ENCODE assay signal across 25 cellular contexts in genomic region chr2:216086207-216086893, GRCh38. TPM values are rescaled to one million over a fixed set of nuclear protein-coding genes. Genes with fewer than 3 reads are reported as not detected.
DNase-seq lines count a peak whose midpoint lies in the region; ATAC-seq and TF ChIP-seq lines count a peak whose summit lies in the region.
"Had no signal": no experiment of that assay in that cellular context is flagged by ENCODE, and none has a peak within 500 bp of the region (broad histone marks: within the 10 kb centered on the region; RNA-seq: fewer than 3 reads in every experiment).

No MANE protein-coding gene starts in this region.

- intact Hi-C loops in thyroid gland (cut with DNase I): no loop called here

- H2AFZ ChIP-seq in MM.1S (ENCODE audit: low read length): no peak overlapping the region

- H3K9ac ChIP-seq in MM.1S (ENCODE audit: low read length): no peak overlapping the region
- H3K9ac ChIP-seq: SK-N-SH had no signal

- peaks cover 66% of the 10 kb centered on the region for H3K4me1 Mint-ChIP-seq in activated T-cell treated with anti-CD3 and anti-CD28 coated beads, Interleukin-2, amount 50 U/mL, for 24 hours (ENCODE audit: low read depth)
- peaks cover 38 to 48% of the 10 kb centered on the region in 2 donors for H3K4me1 Mint-ChIP-seq in effector memory CD8-positive, alpha-beta T cell (ENCODE audit: low read depth in 2 of 2)
- H3K4me1 Mint-ChIP-seq in nephron: peaks cover 40% of the 10 kb centered on the region

- H3K9me3 ChIP-seq in thyroid gland: no peaks in the 10 kb centered on the region
- no peaks in the 10 kb centered on the region for H3K9me3 ChIP-seq in MM.1S (replicated peaks; ENCODE audit: insufficient read depth, low read length)
- H3K9me3 ChIP-seq: ovary, SK-N-SH, upper lobe of right lung had no signal

- no peak overlapping the region for H3K4me3 ChIP-seq in thyroid gland (replicated peaks in 1 of 3)
- no peak overlapping the region for H3K4me3 ChIP-seq in MM.1S (ENCODE audit: low read length)
- H3K4me3 ChIP-seq: K562, ovary, upper lobe of right lung had no signal

- H3K36me3 ChIP-seq in thyroid gland (no peaks in the 10 kb centered on the region), MM.1S (replicated peaks; ENCODE audit: insufficient read depth, low read length) (no peaks in the 10 kb centered on the region)
- H3K36me3 ChIP-seq: ovary, upper lobe of right lung had no signal

- H4K20me1 ChIP-seq in MM.1S (ENCODE audit: insufficient read depth, low read length): no peaks in the 10 kb centered on the region

- H3K4me1 ChIP-seq in thyroid gland (peaks cover 0 to 27% of the 10 kb centered on the region in 2 donors), MM.1S (ENCODE audit: low read length) (peaks cover 22% of the 10 kb centered on the region)

- peak overlapping the region in 1 of 3 donors; percentile 6 for H3K27ac ChIP-seq in thyroid gland
- H3K27ac ChIP-seq in MM.1S (ENCODE audit: low read length): no peak overlapping the region
- H3K27ac ChIP-seq: epithelial cell of prostate, ovary, upper lobe of right lung had no signal

- peak overlapping the region; percentile 39 for H3K27ac Mint-ChIP-seq in activated T-cell treated with anti-CD3 and anti-CD28 coated beads, Interleukin-2, amount 50 U/mL, for 24 hours
- H3K27ac Mint-ChIP-seq in effector memory CD8-positive, alpha-beta T cell: peak overlapping the region; percentile 49 to 89
- peak overlapping the region; percentile 17 to 62 (median 28) for H3K27ac Mint-ChIP-seq in nephron
- H3K27ac Mint-ChIP-seq: B cell, WTC11 had no signal

- H3K79me2 ChIP-seq in MM.1S (ENCODE audit: low read length): no peaks in the 10 kb centered on the region; the same call in 1 of the 2 replicates

- H3K9me2 ChIP-seq in MM.1S (replicated peaks; ENCODE audit: insufficient read depth, low read length): no peaks in the 10 kb centered on the region
- H3K9me2 ChIP-seq: SK-N-SH had no signal

- TF ChIP-seq CTCF in GM20000 (IDR thresholded peaks at IDR 0.05; ENCODE audit: extremely low read depth, missing control alignments): no peak
- TF ChIP-seq CTCF in nephron (IDR thresholded peaks at IDR 0.05; ENCODE audit: unreplicated experiment in 3 of 3): no peak
- TF ChIP-seq CTCF in thyroid gland (IDR thresholded peaks at IDR 0.05): no peak
- TF ChIP-seq CTCF in MM.1S (IDR thresholded peaks at IDR 0.05; ENCODE audit: low read length): no peak

- H3K4me2 ChIP-seq in MM.1S (ENCODE audit: low read depth, low read length): no peak overlapping the region
- H3K4me2 ChIP-seq: SK-N-SH had no signal

- 62 to 74% methylated on average over 2 of the region's 2 CpGs for WGBS in thyroid gland, 2 donors

- peaks cover 26% of the 10 kb centered on the region for H3F3A ChIP-seq in MM.1S (ENCODE audit: insufficient read depth, low read length)

- peaks cover 6% of the 10 kb centered on the region for H3K36me3 Mint-ChIP-seq in activated T-cell treated with anti-CD3 and anti-CD28 coated beads, Interleukin-2, amount 50 U/mL, for 24 hours (ENCODE audit: low read depth)
- H3K36me3 Mint-ChIP-seq in effector memory CD8-positive, alpha-beta T cell (ENCODE audit: insufficient read depth): no peaks in the 10 kb centered on the region
- H3K36me3 Mint-ChIP-seq in nephron (ENCODE audit: low read depth): peaks cover 4% of the 10 kb centered on the region
- H3K36me3 Mint-ChIP-seq: WTC11 had no signal

- no peak for TF ChIP-seq POLR2A in thyroid gland (IDR thresholded peaks at IDR 0.05)

- no peak for DNase-seq in activated T-cell treated with anti-CD3 and anti-CD28 coated beads, Interleukin-2, amount 50 U/mL, for 24 hours
- no peak for DNase-seq in activated T-cell treated with anti-CD3 and anti-CD28 coated beads, Interleukin-2, amount 50 U/mL, for 48 hours
- DNase-seq in GM20000 (ENCODE audit: low spot score): peak; percentile 38
- no peak for DNase-seq in effector memory CD8-positive, alpha-beta T cell
- DNase-seq in thyroid gland: no peak
- no peak for DNase-seq in MM.1S
- DNase-seq: activated CD4-positive, alpha-beta T cell treated with anti-CD3 and anti-CD28 coated beads, Interleukin-2, amount 50 U/mL, for 48 hours; DMS79 treated with DMSO at 0.1 percent for 48 hours; GF-D8; islet precursor cell; midbrain; NCI-H1417; NCI-H446; ovary; retina; SK-N-SH; T1000; upper lobe of right lung had no signal

- no peaks in the 10 kb centered on the region for H3K9me3 Mint-ChIP-seq in activated T-cell treated with anti-CD3 and anti-CD28 coated beads, Interleukin-2, amount 50 U/mL, for 24 hours
- no peaks in the 10 kb centered on the region for H3K9me3 Mint-ChIP-seq in effector memory CD8-positive, alpha-beta T cell
- H3K9me3 Mint-ChIP-seq in nephron: no peaks in the 10 kb centered on the region
- H3K9me3 Mint-ChIP-seq: WTC11 had no signal

- H3K27me3 ChIP-seq in thyroid gland (no peaks in the 10 kb centered on the region), MM.1S (replicated peaks; ENCODE audit: insufficient read depth, low read length) (no peaks in the 10 kb centered on the region)
- H3K27me3 ChIP-seq: ovary, upper lobe of right lung had no signal

- no peaks in the 10 kb centered on the region for H3K27me3 Mint-ChIP-seq in activated T-cell treated with anti-CD3 and anti-CD28 coated beads, Interleukin-2, amount 50 U/mL, for 24 hours
- no peaks in the 10 kb centered on the region for H3K27me3 Mint-ChIP-seq in effector memory CD8-positive, alpha-beta T cell
- H3K27me3 Mint-ChIP-seq in nephron (ENCODE audit: low read depth): peaks cover 12% of the 10 kb centered on the region

- no peak overlapping the region for H3K4me3 Mint-ChIP-seq in activated T-cell treated with anti-CD3 and anti-CD28 coated beads, Interleukin-2, amount 50 U/mL, for 24 hours
- no peak overlapping the region for H3K4me3 Mint-ChIP-seq in effector memory CD8-positive, alpha-beta T cell
- no peak overlapping the region for H3K4me3 Mint-ChIP-seq in nephron
- H3K4me3 Mint-ChIP-seq: B cell, WTC11 had no signal

- ATAC-seq in effector memory CD8-positive, alpha-beta T cell (replicated peaks): no peak
- ATAC-seq in GM21360 (IDR thresholded peaks at IDR 0.05; ENCODE audit: unreplicated experiment): no peak
- ATAC-seq: HCT116, K562, upper lobe of right lung, WTC11 had no signal

RNA-seq across cellular contexts. Expression of gene TMEM169, which starts 4.6 kb away (rescaled TPM):
- 1 to 10 TPM; 1.9 to 3.1 (median 2.4) TPM for total RNA-seq in thyroid gland

RNA-seq across cellular contexts. Expression of gene PECR, which starts 4.7 kb away (rescaled TPM):
- 10 to 100 TPM; 14.6 to 25.6 (median 22.8) TPM for total RNA-seq in thyroid gland

RNA-seq across cellular contexts. Expression of gene XRCC5, which starts 22.8 kb away (rescaled TPM):
- total RNA-seq in thyroid gland: 100 to 1,000 TPM; 185 to 240 (median 216) TPM
